In genomic region chr3:165814380-165814779, GRCh38 we compare ENCODE assay signal across 29 cellular contexts. TPM values are rescaled to one million over a fixed set of nuclear protein-coding genes. Genes with fewer than 3 reads are reported as not detected.
"Had no signal": no experiment of that assay in that cellular context is flagged by ENCODE, and none has a peak within 500 bp of the region (broad histone marks: within the 10 kb centered on the region; RNA-seq: fewer than 3 reads in every experiment).

No MANE protein-coding gene starts in this region.

- H3K36me3 Mint-ChIP-seq: immature natural killer cell, memory B cell, mesothelial cell of epicardium, naive B cell had no signal

- H3K9me3 ChIP-seq: gastrocnemius medialis, heart left ventricle, mucosa of descending colon, neutrophil, right lobe of liver, suprapubic skin, transverse colon, upper lobe of right lung, uterus had no signal

- H3K4me3 ChIP-seq: dorsolateral prefrontal cortex, gastrocnemius medialis, heart left ventricle, hepatocyte, lung, mucosa of descending colon, right lobe of liver, suprapubic skin, transverse colon, upper lobe of right lung, uterus had no signal

- H3K36me3 ChIP-seq: gastrocnemius medialis, heart left ventricle, neutrophil, right lobe of liver, suprapubic skin, transverse colon, upper lobe of right lung, uterus had no signal

- H3K27ac ChIP-seq: dorsolateral prefrontal cortex, gastrocnemius medialis, heart left ventricle, hepatocyte, neutrophil, parathyroid adenoma, right lobe of liver, suprapubic skin, transverse colon, upper lobe of right lung, uterus had no signal

- ATAC-seq: gastrocnemius medialis; heart left ventricle; mucosa of descending colon; natural killer cell treated with Interleukin-12 subunit alpha and Interleukin-12 subunit beta and Interleukin-15 and Interleukin-18, amount 100 ng/mL, for 72 hours; stimulated activated naive CD8-positive, alpha-beta T cell treated with anti-CD3 and anti-CD28 coated beads, Interleukin-15, amount 100 ng/mL, for 72 hours; upper lobe of right lung had no signal

- H3K4me1 ChIP-seq: gastrocnemius medialis, heart left ventricle, parathyroid adenoma, suprapubic skin, transverse colon, upper lobe of right lung, uterus had no signal

- H3K27ac Mint-ChIP-seq: immature natural killer cell; memory B cell; mesothelial cell of epicardium; naive B cell; natural killer cell treated with Interleukin-12 subunit alpha and Interleukin-12 subunit beta and Interleukin-15 and Interleukin-18, amount 100 ng/mL, for 72 hours; progenitor cell of endocrine pancreas; stimulated activated naive CD8-positive, alpha-beta T cell treated with anti-CD3 and anti-CD28 coated beads, Interleukin-15, amount 100 ng/mL, for 72 hours had no signal

- H3K4me2 ChIP-seq: hepatocyte had no signal

- H2AFZ ChIP-seq: hepatocyte, parathyroid adenoma had no signal

- H3K79me2 ChIP-seq: hepatocyte, parathyroid adenoma had no signal

- H3K9me3 Mint-ChIP-seq: mesothelial cell of epicardium, neural crest cell had no signal

- H3K27me3 ChIP-seq: dorsolateral prefrontal cortex, gastrocnemius medialis, heart left ventricle, hepatocyte, neutrophil, right lobe of liver, suprapubic skin, transverse colon, upper lobe of right lung, uterus had no signal

- H3K4me3 Mint-ChIP-seq: immature natural killer cell; memory B cell; mesothelial cell of epicardium; naive B cell; natural killer cell treated with Interleukin-12 subunit alpha and Interleukin-12 subunit beta and Interleukin-15 and Interleukin-18, amount 100 ng/mL, for 72 hours; neural crest cell; stimulated activated naive CD8-positive, alpha-beta T cell treated with anti-CD3 and anti-CD28 coated beads, Interleukin-15, amount 100 ng/mL, for 72 hours had no signal

- DNase-seq: dorsolateral prefrontal cortex; effector CD4-positive, alpha-beta T cell; foreskin fibroblast; gastrocnemius medialis; heart left ventricle; immature natural killer cell; islet precursor cell; mucosa of descending colon; naive B cell; right lobe of liver; small intestine; stimulated activated CD4-positive, alpha-beta T cell treated with anti-CD3 and anti-CD28 coated beads, Interleukin-15, amount 100 ng/mL, for 24 hours; stimulated activated CD4-positive, alpha-beta T cell treated with anti-CD3 and anti-CD28 coated beads, Interleukin-2, amount 100 ng/mL, for 48 hours; stimulated activated CD8-positive, alpha-beta memory T cell treated with anti-CD3 and anti-CD28 coated beads, Interleukin-4, amount 100 ng/mL, for 48 hours; stimulated activated naive CD4-positive, alpha-beta T cell; stimulated activated naive CD8-positive, alpha-beta T cell treated with anti-CD3 and anti-CD28 coated beads, Interleukin-15, amount 100 ng/mL, for 72 hours; transverse colon; upper lobe of right lung; uterus had no signal

- H3K27me3 Mint-ChIP-seq: memory B cell; naive B cell; natural killer cell treated with Interleukin-12 subunit alpha and Interleukin-12 subunit beta and Interleukin-15 and Interleukin-18, amount 100 ng/mL, for 72 hours; progenitor cell of endocrine pancreas; stimulated activated naive CD8-positive, alpha-beta T cell treated with anti-CD3 and anti-CD28 coated beads, Interleukin-15, amount 100 ng/mL, for 72 hours had no signal

- H3K4me1 Mint-ChIP-seq: immature natural killer cell; memory B cell; mesothelial cell of epicardium; naive B cell; stimulated activated naive CD8-positive, alpha-beta T cell treated with anti-CD3 and anti-CD28 coated beads, Interleukin-15, amount 100 ng/mL, for 72 hours had no signal

RNA-seq across cellular contexts. Expression of gene BCHE, which starts 22.8 kb away (rescaled TPM):
- total RNA-seq: natural killer cell treated with Interleukin-12 subunit alpha and Interleukin-12 subunit beta and Interleukin-15 and Interleukin-18, amount 100 ng/mL, for 72 hours had no signal
- polyA plus RNA-seq: immature natural killer cell had no signal
